ENCODE assay signal across 8 cellular contexts in genomic region chr12:112303004-112303403, GRCh38.
DNase-seq lines count a peak whose midpoint lies in the region; ATAC-seq, FAIRE-seq and TF ChIP-seq lines count a peak whose summit lies in the region.

No MANE protein-coding gene starts in this region.

- no peak for TF ChIP-seq POLR2A in H54 (IDR thresholded peaks at IDR 0.05; ENCODE audit: low read depth, low read length)

- H3K27me3 Mint-ChIP-seq in activated naive CD8-positive, alpha-beta T cell treated with anti-CD3 and anti-CD28 coated beads, Interleukin-2, amount 10 ng/mL, durations not matched to agents 7 days and 5 days: no peaks in the 10 kb centered on the region

- H3K9me3 Mint-ChIP-seq in activated naive CD8-positive, alpha-beta T cell treated with anti-CD3 and anti-CD28 coated beads, Interleukin-2, amount 10 ng/mL, durations not matched to agents 7 days and 5 days: no peaks in the 10 kb centered on the region

- H3K36me3 ChIP-seq in PC-3 (ENCODE audit: low read depth, low read length): peaks cover 9% of the 10 kb centered on the region; the same call in 1 of the 2 replicates
- peaks cover 8% of the 10 kb centered on the region for H3K36me3 ChIP-seq in osteoblast (ENCODE audit: insufficient read depth, low read length)
- peaks cover 4 to 7% of the 10 kb centered on the region in 2 donors for H3K36me3 ChIP-seq in kidney (ENCODE audit: control insufficient read depth in 1 of 2, insufficient read depth in 2 of 2, low read length in 2 of 2)

- no peaks in the 10 kb centered on the region for H3K9me3 ChIP-seq in PC-3 (ENCODE audit: low read length)
- H3K9me3 ChIP-seq in osteoblast (ENCODE audit: low read depth, low read length): no peaks in the 10 kb centered on the region
- no peaks in the 10 kb centered on the region for H3K9me3 ChIP-seq in kidney (ENCODE audit: control insufficient read depth in 1 of 2, low read length in 2 of 2)

- TF ChIP-seq CTCF in GM10266 (IDR thresholded peaks at IDR 0.05; ENCODE audit: control insufficient read depth, insufficient read depth, low read depth, missing control alignments) (no peak), PC-3 (conservative IDR thresholded peaks at IDR 0.05; ENCODE audit: low read depth, low read length) (no peak), osteoblast (IDR thresholded peaks at IDR 0.05; ENCODE audit: extremely low read depth, low read depth, low read length) (no peak), kidney (IDR thresholded peaks at IDR 0.05; ENCODE audit: borderline replicate concordance, extremely low read depth, insufficient read depth) (no peak)

- FAIRE-seq in H54 (lab: Jason Lieb, UNC) (peak; percentile 97), kidney (lab: Jason Lieb, UNC) (no peak)

- peak overlapping the region; percentile 70 for H3K27ac Mint-ChIP-seq in activated naive CD8-positive, alpha-beta T cell treated with anti-CD3 and anti-CD28 coated beads, Interleukin-2, amount 10 ng/mL, durations not matched to agents 7 days and 5 days

- peak; percentile 79 for DNase-seq in GM10266 (ENCODE audit: extremely low spot score)
- DNase-seq in H54 (ENCODE audit: insufficient read length, low spot score): peak; percentile 72
- DNase-seq in PC-3: peak; percentile 65
- DNase-seq in activated naive CD8-positive, alpha-beta T cell treated with anti-CD3 and anti-CD28 coated beads, Interleukin-2, amount 10 ng/mL, durations not matched to agents 7 days and 5 days: no peak
- peak; percentile 78 for DNase-seq in osteoblast (ENCODE audit: insufficient read length, low spot score, missing footprints)
- DNase-seq in kidney: no peak
- no peak for DNase-seq in KBM-7
- no peak for DNase-seq in NCI-H2227 (lab: John Stamatoyannopoulos, UW; ENCODE audit: unreplicated experiment)

- H3K27ac ChIP-seq in PC-3 (ENCODE audit: low read length): peak overlapping the region; percentile 26
- peak overlapping the region; percentile 82 for H3K27ac ChIP-seq in osteoblast (ENCODE audit: low read depth, low read length)
- H3K27ac ChIP-seq in kidney (ENCODE audit: low read depth in 2 of 2, low read length in 2 of 2): no peak overlapping the region

- POLR2A ChIA-PET in PC-3 (lab: Charles Lee; ENCODE audit: unreplicated experiment): no interaction called here
- POLR2A ChIA-PET in activated naive CD8-positive, alpha-beta T cell treated with anti-CD3 and anti-CD28 coated beads, Interleukin-2, amount 10 ng/mL, durations not matched to agents 7 days and 5 days (lab: Charles Lee): no interaction called here

- H2AFZ ChIP-seq in PC-3 (ENCODE audit: low read length) (no peak overlapping the region), osteoblast (ENCODE audit: low read length) (no peak overlapping the region)

- H3F3A ChIP-seq in PC-3 (ENCODE audit: low read length, unreplicated experiment): no peaks in the 10 kb centered on the region

- peaks cover 20% of the 10 kb centered on the region for H3K36me3 Mint-ChIP-seq in activated naive CD8-positive, alpha-beta T cell treated with anti-CD3 and anti-CD28 coated beads, Interleukin-2, amount 10 ng/mL, durations not matched to agents 7 days and 5 days

- no peaks in the 10 kb centered on the region for H4K20me1 ChIP-seq in PC-3 (ENCODE audit: low read length)
- peaks cover 3% of the 10 kb centered on the region for H4K20me1 ChIP-seq in osteoblast (ENCODE audit: insufficient read depth, low read length)

- no peak overlapping the region for H3K4me3 Mint-ChIP-seq in activated naive CD8-positive, alpha-beta T cell treated with anti-CD3 and anti-CD28 coated beads, Interleukin-2, amount 10 ng/mL, durations not matched to agents 7 days and 5 days

- no peaks in the 10 kb centered on the region for H3K79me2 ChIP-seq in PC-3 (ENCODE audit: low read length)
- H3K79me2 ChIP-seq in osteoblast (ENCODE audit: insufficient read depth, low read length): peaks cover 3% of the 10 kb centered on the region

- H3K9ac ChIP-seq in PC-3 (ENCODE audit: low read length): no peak overlapping the region
- no peak overlapping the region for H3K9ac ChIP-seq in kidney (ENCODE audit: low read length in 2 of 2)

- peaks cover 9% of the 10 kb centered on the region for H3K4me1 Mint-ChIP-seq in activated naive CD8-positive, alpha-beta T cell treated with anti-CD3 and anti-CD28 coated beads, Interleukin-2, amount 10 ng/mL, durations not matched to agents 7 days and 5 days

- in situ Hi-C loops in KBM-7 (cut with MboI; ENCODE audit: low pct_unique_long_range_greater_than_20kb, low sequenced_read_pairs): no loop called here

- intact Hi-C loops in PC-3 (cut with micrococcal nuclease): loop anchor here (2.0 kb wide), 1 partner anchor 20 kb away; no protein-coding TSS in a partner anchor
- intact Hi-C loops in kidney (cut with DNase I): no loop called here

- no TSS peak for BruUV-seq in PC-3 (replicated peaks; lab: Mats Ljungman, UMichigan)

- H3K27me3 ChIP-seq in PC-3 (ENCODE audit: low read length) (no peaks in the 10 kb centered on the region), osteoblast (ENCODE audit: insufficient read depth, low read length) (no peaks in the 10 kb centered on the region)

- ATAC-seq in PC-3: peak; percentile 95
- peak; percentile 100 for ATAC-seq in activated naive CD8-positive, alpha-beta T cell treated with anti-CD3 and anti-CD28 coated beads, Interleukin-2, amount 10 ng/mL, durations not matched to agents 7 days and 5 days (ENCODE audit: low read depth)

- CTCF ChIA-PET in PC-3 (lab: Charles Lee): no interaction called here

- H3K4me2 ChIP-seq in PC-3 (ENCODE audit: low read length): no peak overlapping the region
- no peak overlapping the region for H3K4me2 ChIP-seq in osteoblast (ENCODE audit: insufficient read depth, low read length)

- H3K4me3 ChIP-seq in PC-3 (ENCODE audit: low read length) (no peak overlapping the region), osteoblast (ENCODE audit: insufficient read depth, low read length) (no peak overlapping the region), kidney (ENCODE audit: low read length in 2 of 2) (no peak overlapping the region)

- no peaks in the 10 kb centered on the region for H3K9me2 ChIP-seq in PC-3 (replicated peaks; ENCODE audit: low read length)

- H3K4me1 ChIP-seq in PC-3 (ENCODE audit: insufficient read depth, low read length) (peaks cover 4% of the 10 kb centered on the region), osteoblast (ENCODE audit: insufficient read depth, low read length) (peaks cover 14% of the 10 kb centered on the region), kidney (ENCODE audit: control insufficient read depth in 1 of 2, insufficient read depth in 1 of 2, low read depth in 1 of 2, low read length in 2 of 2) (peaks cover 6% of the 10 kb centered on the region in 2 donors)

Comparison
In these comparisons a context has a peak if more than half of its experiments do, and no peak if none do; other contexts are left out.
1. DNase-seq: peak in GM10266 (single experiment), H54 (single experiment), PC-3 (single experiment) and osteoblast (single experiment); none in activated naive CD8-positive, alpha-beta T cell treated with anti-CD3 and anti-CD28 coated beads, Interleukin-2, amount 10 ng/mL, durations not matched to agents 7 days and 5 days (single experiment), kidney (single experiment), KBM-7 (single experiment) and NCI-H2227 (single experiment).
2. H3K27ac ChIP-seq: peak in PC-3 (single experiment) and osteoblast (single experiment); none in kidney (0 of 2).